In genomic region chr2:7355781-7356180, GRCh38 we compare ENCODE assay signal across 23 cellular contexts.
"Had no signal": no experiment of that assay in that cellular context is flagged by ENCODE, and none has a peak within 500 bp of the region (broad histone marks: within the 10 kb centered on the region; RNA-seq: fewer than 3 reads in every experiment).

No MANE protein-coding gene starts in this region.

- H3K4me3 Mint-ChIP-seq: memory B cell; naive thymus-derived CD4-positive, alpha-beta T cell; natural killer cell treated with Interleukin-12 subunit alpha and Interleukin-12 subunit beta and Interleukin-15 and Interleukin-18, amount 100 ng/mL, for 72 hours; neural progenitor cell; stimulated activated naive B cell treated with anti-CD40 and anti-IgM and Interleukin-4, amounts not matched to agents 10 μg/mL and 1 μg/mL and 100 μg/mL, for 72 hours had no signal

- H3K36me3 Mint-ChIP-seq: memory B cell; naive thymus-derived CD4-positive, alpha-beta T cell; natural killer cell treated with Interleukin-12 subunit alpha and Interleukin-12 subunit beta and Interleukin-15 and Interleukin-18, amount 100 ng/mL, for 72 hours; stimulated activated naive B cell treated with anti-CD40 and anti-IgM and Interleukin-4, amounts not matched to agents 10 μg/mL and 1 μg/mL and 100 μg/mL, for 72 hours had no signal

- H3K4me1 Mint-ChIP-seq: memory B cell; naive thymus-derived CD4-positive, alpha-beta T cell; stimulated activated naive B cell treated with anti-CD40 and anti-IgM and Interleukin-4, amounts not matched to agents 10 μg/mL and 1 μg/mL and 100 μg/mL, for 72 hours had no signal

- DNase-seq: heart right ventricle; kidney glomerular epithelial cell; left cardiac atrium; left ventricle myocardium superior; midbrain; mucosa of descending colon; naive thymus-derived CD4-positive, alpha-beta T cell; ovary; retina; right cardiac atrium; stimulated activated CD4-positive, alpha-beta T cell treated with anti-CD3 and anti-CD28 coated beads, Interleukin-12 subunit alpha, Interleukin-12 subunit beta, amount 100 ng/mL, for 4 hours; stimulated activated CD4-positive, alpha-beta T cell treated with anti-CD3 and anti-CD28 coated beads, Interleukin-15, amount 100 ng/mL, for 24 hours; stimulated activated CD4-positive, alpha-beta T cell treated with anti-CD3 and anti-CD28 coated beads, Interleukin-2, amount 100 ng/mL, for 24 hours; stimulated activated CD4-positive, alpha-beta T cell treated with anti-CD3 and anti-CD28 coated beads, Interleukin-4, amount 100 ng/mL, for 1 hour; stimulated activated naive B cell treated with anti-CD40 and anti-IgM and Interleukin-4, amounts not matched to agents 10 μg/mL and 1 μg/mL and 100 μg/mL, for 72 hours; stimulated activated naive CD8-positive, alpha-beta T cell treated with anti-CD3 and anti-CD28 coated beads, Interleukin-15, Interleukin-2, amounts not matched to agents 100 U/mL and 50 U/mL, for 24 hours; stomach; tibial artery; trophoblast cell; upper lobe of right lung had no signal

- H3K27ac Mint-ChIP-seq: memory B cell; naive thymus-derived CD4-positive, alpha-beta T cell; natural killer cell treated with Interleukin-12 subunit alpha and Interleukin-12 subunit beta and Interleukin-15 and Interleukin-18, amount 100 ng/mL, for 72 hours; neural progenitor cell; stimulated activated naive B cell treated with anti-CD40 and anti-IgM and Interleukin-4, amounts not matched to agents 10 μg/mL and 1 μg/mL and 100 μg/mL, for 72 hours had no signal

- H3K9me3 Mint-ChIP-seq: naive thymus-derived CD4-positive, alpha-beta T cell; natural killer cell treated with Interleukin-12 subunit alpha and Interleukin-12 subunit beta and Interleukin-15 and Interleukin-18, amount 100 ng/mL, for 72 hours; neural progenitor cell; stimulated activated naive B cell treated with anti-CD40 and anti-IgM and Interleukin-4, amounts not matched to agents 10 μg/mL and 1 μg/mL and 100 μg/mL, for 72 hours had no signal
